Comparison of ENCODE assay signal across 18 cellular contexts in the genomic region with DNA sequence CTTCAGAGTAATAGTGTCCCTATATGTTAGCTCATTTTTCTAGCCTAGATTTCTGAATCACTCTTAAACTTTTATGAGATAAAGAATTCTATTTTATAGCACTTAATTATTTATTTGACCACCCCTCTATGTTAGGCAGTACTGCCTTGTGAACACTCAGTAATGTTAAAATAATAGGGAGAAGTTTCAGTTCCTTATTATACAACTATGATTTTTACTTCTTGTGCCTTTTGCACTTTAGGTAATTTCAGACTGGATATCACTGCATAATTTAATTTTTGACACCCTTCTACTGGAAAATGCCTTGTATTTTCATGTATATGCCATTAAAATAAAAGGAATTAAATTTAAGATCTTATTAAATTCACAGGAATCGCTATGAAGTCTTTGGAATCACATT. TPM values are rescaled to one million over a fixed set of nuclear protein-coding genes. Genes with fewer than 3 reads are reported as not detected.
"Had no signal": no experiment of that assay in that cellular context is flagged by ENCODE, and none has a peak within 500 bp of the region (broad histone marks: within the 10 kb centered on the region; RNA-seq: fewer than 3 reads in every experiment).

No MANE protein-coding gene starts in this region.

- H3K36me3 ChIP-seq: left lung, ovary, thyroid gland, WERI-Rb-1 had no signal

- H3K4me3 ChIP-seq: left lung, mucosa of descending colon, ovary, thyroid gland had no signal

- DNase-seq: activated CD4-positive, alpha-beta T cell treated with anti-CD3 and anti-CD28 coated beads for 1 hour; activated gamma-delta T cell; effector memory CD8-positive, alpha-beta T cell; foreskin fibroblast; kidney; left lung; mucosa of descending colon; naive B cell; ovary; stimulated activated CD8-positive, alpha-beta memory T cell treated with anti-CD3 and anti-CD28 coated beads, Interleukin-4, amount 100 ng/mL, for 48 hours; stimulated activated naive CD4-positive, alpha-beta T cell treated with Interleukin-2 at 50 U/mL for 16 hours; thyroid gland; WERI-Rb-1 had no signal

- H3K9me3 ChIP-seq: left lung, mucosa of descending colon, ovary, thyroid gland had no signal

- H3K36me3 Mint-ChIP-seq: memory B cell, naive B cell had no signal

- H3K9me3 Mint-ChIP-seq: effector memory CD8-positive, alpha-beta T cell; memory B cell had no signal

- H3K27ac Mint-ChIP-seq: activated naive CD4-positive, alpha-beta T cell treated with anti-CD3 and anti-CD28 coated beads, Interleukin-2, amount 50 U/mL, for 72 hours; memory B cell had no signal

- ATAC-seq: activated naive CD4-positive, alpha-beta T cell treated with anti-CD3 and anti-CD28 coated beads, Interleukin-2, amount 50 U/mL, for 72 hours; effector memory CD8-positive, alpha-beta T cell; mucosa of descending colon had no signal

- H3K27ac ChIP-seq: left lung, ovary, thyroid gland, WERI-Rb-1 had no signal

- FAIRE-seq: kidney had no signal

- H3K27me3 ChIP-seq: left lung, ovary, thyroid gland had no signal

- H3K4me3 Mint-ChIP-seq: effector memory CD8-positive, alpha-beta T cell; memory B cell; naive B cell had no signal

RNA-seq across cellular contexts. Expression of gene TEX12, which starts 11.3 kb away (rescaled TPM):
- total RNA-seq: activated CD8-positive, alpha-beta memory T cell treated with anti-CD3 and anti-CD28 coated beads for 36 hours; dermis microvascular lymphatic vessel endothelial cell; kidney; left lung; T-helper 2 cell treated with Interferon-gamma antibody and Interleukin-4, amounts not matched to agents 100 ng/mL and 5 ng/mL, for 36 hours had no signal

RNA-seq across cellular contexts. Expression of gene IL18, which starts 14.5 kb away (rescaled TPM):
- total RNA-seq: activated CD8-positive, alpha-beta memory T cell treated with anti-CD3 and anti-CD28 coated beads for 36 hours; activated naive CD4-positive, alpha-beta T cell treated with anti-CD3 and anti-CD28 coated beads, Interleukin-2, amount 50 U/mL, for 72 hours; dermis microvascular lymphatic vessel endothelial cell had no signal
